ENCODE assay signal across 12 cellular contexts in genomic region chr13:60165391-60166099, GRCh38. TPM values are rescaled to one million over a fixed set of nuclear protein-coding genes. Genes with fewer than 3 reads are reported as not detected.
DNase-seq lines count a peak whose midpoint lies in the region; TF ChIP-seq lines count a peak whose summit lies in the region.
"Had no signal": no experiment of that assay in that cellular context is flagged by ENCODE, and none has a peak within 500 bp of the region (broad histone marks: within the 10 kb centered on the region; RNA-seq: fewer than 3 reads in every experiment).

No MANE protein-coding gene starts in this region.

- H3K79me2 ChIP-seq in OCI-LY1 (ENCODE audit: insufficient read depth, low read length) (peaks cover 28% of the 10 kb centered on the region), osteoblast (ENCODE audit: insufficient read depth, low read length) (peaks cover 26% of the 10 kb centered on the region)

- 0 out of 2 replicates have a peak, but pooled peaks cover 5% of the 10 kb centered on the region for H3F3A ChIP-seq in OCI-LY1 (ENCODE audit: insufficient read depth, low read length)

- H4K20me1 ChIP-seq in OCI-LY1 (ENCODE audit: insufficient read depth, low read length): no peaks in the 10 kb centered on the region
- H4K20me1 ChIP-seq in osteoblast (ENCODE audit: insufficient read depth, low read length): no peaks in the 10 kb centered on the region

- H3K4me2 ChIP-seq in OCI-LY1 (ENCODE audit: low read length) (0 out of 2 replicates have a peak overlapping the region, but pooled peaks have one; percentile 85), osteoblast (ENCODE audit: insufficient read depth, low read length) (peak overlapping the region; percentile 89)

- WGBS in tibial nerve, 2 donors: 67 to 73% methylated on average over 3 of the region's 3 CpGs

- no peak for TF ChIP-seq EP300 in tibial nerve (IDR thresholded peaks at IDR 0.05)

- peak overlapping the region; percentile 16 for H3K4me3 Mint-ChIP-seq in activated CD4-positive, alpha-beta memory T cell treated with anti-CD3 and anti-CD28 coated beads for 36 hours
- H3K4me3 Mint-ChIP-seq in activated CD4-positive, alpha-beta memory T cell treated with anti-CD3 and anti-CD28 coated beads, Interleukin-2, amount 10 ng/mL, durations not matched to agents 7 days and 5 days: no peak overlapping the region

- H3K27me3 Mint-ChIP-seq in activated CD4-positive, alpha-beta memory T cell treated with anti-CD3 and anti-CD28 coated beads for 36 hours: peaks cover 3% of the 10 kb centered on the region
- no peaks in the 10 kb centered on the region for H3K27me3 Mint-ChIP-seq in activated CD4-positive, alpha-beta memory T cell treated with anti-CD3 and anti-CD28 coated beads, Interleukin-2, amount 10 ng/mL, durations not matched to agents 7 days and 5 days

- peaks cover 10% of the 10 kb centered on the region for H3K36me3 Mint-ChIP-seq in activated CD4-positive, alpha-beta memory T cell treated with anti-CD3 and anti-CD28 coated beads for 36 hours
- H3K36me3 Mint-ChIP-seq in activated CD4-positive, alpha-beta memory T cell treated with anti-CD3 and anti-CD28 coated beads, Interleukin-2, amount 10 ng/mL, durations not matched to agents 7 days and 5 days (ENCODE audit: low read depth): peaks cover 9% of the 10 kb centered on the region

- no peaks in the 10 kb centered on the region for H3K9me3 ChIP-seq in OCI-LY1 (ENCODE audit: low read length)
- no peaks in the 10 kb centered on the region for H3K9me3 ChIP-seq in osteoblast (ENCODE audit: low read depth, low read length)
- no peaks in the 10 kb centered on the region for H3K9me3 ChIP-seq in tibial nerve
- no peaks in the 10 kb centered on the region for H3K9me3 ChIP-seq in vagina

- no peak overlapping the region for H3K9ac ChIP-seq in OCI-LY1 (ENCODE audit: low read length)

- H3K27me3 ChIP-seq in OCI-LY1 (ENCODE audit: insufficient read depth, low read length): no peaks in the 10 kb centered on the region
- no peaks in the 10 kb centered on the region for H3K27me3 ChIP-seq in osteoblast (ENCODE audit: insufficient read depth, low read length)
- no peaks in the 10 kb centered on the region for H3K27me3 ChIP-seq in tibial nerve
- no peaks in the 10 kb centered on the region for H3K27me3 ChIP-seq in vagina

- H3K4me1 ChIP-seq in OCI-LY1 (ENCODE audit: insufficient read depth, low read length, severe bottlenecking) (peaks cover 25% of the 10 kb centered on the region), osteoblast (ENCODE audit: insufficient read depth, low read length) (peaks cover 18% of the 10 kb centered on the region), tibial nerve (peaks cover 0 to 27% (median 2%) of the 10 kb centered on the region in 4 donors), vagina (peaks cover 13% of the 10 kb centered on the region)

- H3K9me2 ChIP-seq in OCI-LY1 (ENCODE audit: low read depth, low read length): no peaks in the 10 kb centered on the region

- no peaks in the 10 kb centered on the region for H3K9me3 Mint-ChIP-seq in activated CD4-positive, alpha-beta memory T cell treated with anti-CD3 and anti-CD28 coated beads for 36 hours
- no peaks in the 10 kb centered on the region for H3K9me3 Mint-ChIP-seq in activated CD4-positive, alpha-beta memory T cell treated with anti-CD3 and anti-CD28 coated beads, Interleukin-2, amount 10 ng/mL, durations not matched to agents 7 days and 5 days

- TF ChIP-seq POLR2A in tibial nerve (IDR thresholded peaks at IDR 0.05) (no peak), vagina (IDR thresholded peaks at IDR 0.05) (no peak)

- H3K27ac Mint-ChIP-seq in activated CD4-positive, alpha-beta memory T cell treated with anti-CD3 and anti-CD28 coated beads for 36 hours: no peak overlapping the region
- no peak overlapping the region for H3K27ac Mint-ChIP-seq in activated CD4-positive, alpha-beta memory T cell treated with anti-CD3 and anti-CD28 coated beads, Interleukin-2, amount 10 ng/mL, durations not matched to agents 7 days and 5 days

- TF ChIP-seq CTCF in OCI-LY1 (IDR thresholded peaks at IDR 0.05; ENCODE audit: low read length) (no peak), coronary artery (IDR thresholded peaks at IDR 0.05) (no peak), osteoblast (IDR thresholded peaks at IDR 0.05; ENCODE audit: extremely low read depth, low read depth, low read length) (no peak), tibial nerve (IDR thresholded peaks at IDR 0.05) (no peak), vagina (IDR thresholded peaks at IDR 0.05) (no peak)

- no peak for DNase-seq in activated CD4-positive, alpha-beta memory T cell treated with anti-CD3 and anti-CD28 coated beads for 36 hours
- no peak for DNase-seq in activated CD4-positive, alpha-beta memory T cell treated with anti-CD3 and anti-CD28 coated beads, Interleukin-2, amount 10 ng/mL, durations not matched to agents 7 days and 5 days
- DNase-seq in coronary artery (ENCODE audit: low spot score): no peak
- DNase-seq in osteoblast (ENCODE audit: insufficient read length, low spot score, missing footprints): peak; percentile 6
- DNase-seq in tibial nerve (ENCODE audit: low spot score in 2 of 2): no peak
- no peak for DNase-seq in AG20443 (ENCODE audit: low spot score)
- no peak for DNase-seq in vagina (ENCODE audit: extremely low spot score in 2 of 2)
- DNase-seq: activated CD4-positive, alpha-beta T cell treated with anti-CD3 and anti-CD28 coated beads for 1 hour; central memory CD4-positive, alpha-beta T cell; head of caudate nucleus; MV-4-11 had no signal

- H2AFZ ChIP-seq in OCI-LY1 (ENCODE audit: low read length): no peak overlapping the region
- H2AFZ ChIP-seq in osteoblast (ENCODE audit: low read length): peak overlapping the region; percentile 23

- H3K36me3 ChIP-seq in OCI-LY1 (ENCODE audit: insufficient read depth, low read length): peaks cover 16% of the 10 kb centered on the region
- no peaks in the 10 kb centered on the region for H3K36me3 ChIP-seq in osteoblast (ENCODE audit: insufficient read depth, low read length)
- H3K36me3 ChIP-seq in tibial nerve: no peaks in the 10 kb centered on the region
- H3K36me3 ChIP-seq in vagina: no peaks in the 10 kb centered on the region

- H3K4me3 ChIP-seq in OCI-LY1 (ENCODE audit: low read depth, low read length, poor library complexity, severe bottlenecking) (peak overlapping the region; percentile 75), coronary artery (peak overlapping the region; percentile 89), osteoblast (ENCODE audit: insufficient read depth, low read length) (peak overlapping the region; percentile 21), tibial nerve (no peak overlapping the region), vagina (no peak overlapping the region)

- H3K4me1 Mint-ChIP-seq in activated CD4-positive, alpha-beta memory T cell treated with anti-CD3 and anti-CD28 coated beads for 36 hours (ENCODE audit: low read depth): peaks cover 32% of the 10 kb centered on the region
- peaks cover 41% of the 10 kb centered on the region for H3K4me1 Mint-ChIP-seq in activated CD4-positive, alpha-beta memory T cell treated with anti-CD3 and anti-CD28 coated beads, Interleukin-2, amount 10 ng/mL, durations not matched to agents 7 days and 5 days

- intact Hi-C loops in activated CD4-positive, alpha-beta memory T cell treated with anti-CD3 and anti-CD28 coated beads for 36 hours (cut with micrococcal nuclease): no loop called here
- intact Hi-C loops in vagina (cut with DNase I): no loop called here

- CTCF ChIA-PET in activated CD4-positive, alpha-beta memory T cell treated with anti-CD3 and anti-CD28 coated beads for 36 hours (lab: Charles Lee): interaction anchor here (0.6 to 1.5 kb wide), 4 partner anchors 23 to 265 kb away, joined by 3 read pairs; no protein-coding TSS in a partner anchor
- CTCF ChIA-PET in activated CD4-positive, alpha-beta memory T cell treated with anti-CD3 and anti-CD28 coated beads, Interleukin-2, amount 10 ng/mL, durations not matched to agents 7 days and 5 days (lab: Charles Lee): interaction anchor here (0.7 to 1.4 kb wide), 2 partner anchors 64 to 232 kb away, joined by 3 to 4 read pairs; partner anchors contain the start of gene TDRD3

- H3K27ac ChIP-seq in OCI-LY1 (ENCODE audit: low read depth, low read length, poor library complexity, severe bottlenecking): no peak overlapping the region
- peak overlapping the region; percentile 32 to 96 for H3K27ac ChIP-seq in coronary artery
- peak overlapping the region; percentile 37 for H3K27ac ChIP-seq in osteoblast (ENCODE audit: low read depth, low read length)
- no peak overlapping the region for H3K27ac ChIP-seq in tibial nerve
- H3K27ac ChIP-seq in vagina: no peak overlapping the region

- POLR2A ChIA-PET in activated CD4-positive, alpha-beta memory T cell treated with anti-CD3 and anti-CD28 coated beads for 36 hours (lab: Charles Lee): no interaction called here
- POLR2A ChIA-PET in activated CD4-positive, alpha-beta memory T cell treated with anti-CD3 and anti-CD28 coated beads, Interleukin-2, amount 10 ng/mL, durations not matched to agents 7 days and 5 days (lab: Charles Lee): no interaction called here

RNA-seq across cellular contexts. Expression of gene DIAPH3, which starts 1.8 kb away (rescaled TPM):
- 10 to 100 TPM; 31.3 to 31.9 TPM for total RNA-seq in activated CD4-positive, alpha-beta memory T cell treated with anti-CD3 and anti-CD28 coated beads for 36 hours
- 10 to 100 TPM; 21.7 to 23.2 TPM for total RNA-seq in activated CD4-positive, alpha-beta memory T cell treated with anti-CD3 and anti-CD28 coated beads, Interleukin-2, amount 10 ng/mL, durations not matched to agents 7 days and 5 days
- total RNA-seq in osteoblast: 8.3 TPM in 2 replicates
- total RNA-seq in tibial nerve: under 1 TPM in 2 of 4 donors, not detected in 2; 0.20 to 0.30 TPM
- total RNA-seq in vagina: 1.2 TPM

Comparison
In these comparisons a context has a peak if more than half of its experiments do, and no peak if none do; other contexts are left out.
1. H3K27ac ChIP-seq: peak in coronary artery (2 of 2) and osteoblast (single experiment); none in OCI-LY1 (single experiment), tibial nerve (0 of 4) and vagina (single experiment).
2. H3K4me3 ChIP-seq: peak in OCI-LY1 (single experiment), coronary artery (single experiment) and osteoblast (single experiment); none in tibial nerve (0 of 4) and vagina (0 of 2).